In genomic region chr9:137463931-137464290, GRCh38 we compare ENCODE assay signal across 24 cellular contexts. TPM values are rescaled to one million over a fixed set of nuclear protein-coding genes. Genes with fewer than 3 reads are reported as not detected.
A peak's percentile ranks its signal among the peaks of the same experiment; 100 is the strongest.
DNase-seq lines count a peak whose midpoint lies in the region; ATAC-seq and TF ChIP-seq lines count a peak whose summit lies in the region.
"Had no signal": no experiment of that assay in that cellular context is flagged by ENCODE, and none has a peak within 500 bp of the region (broad histone marks: within the 10 kb centered on the region; RNA-seq: fewer than 3 reads in every experiment).

No MANE protein-coding gene starts in this region.

- no peak overlapping the region for H3K27ac ChIP-seq in HEK293 (ENCODE audit: extremely low read depth, low read depth, low read length)
- H3K27ac ChIP-seq: A549, GM23248, KMS-11 had no signal

- no peak overlapping the region for H3K4me3 ChIP-seq in HEK293 (ENCODE audit: low read depth, low read length)
- H3K4me3 ChIP-seq: A549, GM23248 had no signal

- intact Hi-C loops in posterior vena cava (cut with DNase I): no loop called here

- peaks cover 8% of the 10 kb centered on the region for H3K4me1 Mint-ChIP-seq in activated naive CD8-positive, alpha-beta T cell treated with anti-CD3 and anti-CD28 coated beads, Interleukin-2, amount 10 ng/mL, durations not matched to agents 7 days and 5 days
- peaks cover 25% of the 10 kb centered on the region for H3K4me1 Mint-ChIP-seq in activated naive CD8-positive, alpha-beta T cell treated with anti-CD3 and anti-CD28 coated beads, Interleukin-2, amount 50 U/mL, for 24 hours
- peaks cover 6 to 41% (median 23%) of the 10 kb centered on the region in 4 donors for H3K4me1 Mint-ChIP-seq in naive thymus-derived CD8-positive, alpha-beta T cell

- peaks cover 3% of the 10 kb centered on the region for H3K9me3 Mint-ChIP-seq in activated naive CD8-positive, alpha-beta T cell treated with anti-CD3 and anti-CD28 coated beads, Interleukin-2, amount 10 ng/mL, durations not matched to agents 7 days and 5 days
- no peaks in the 10 kb centered on the region for H3K9me3 Mint-ChIP-seq in activated naive CD8-positive, alpha-beta T cell treated with anti-CD3 and anti-CD28 coated beads, Interleukin-2, amount 50 U/mL, for 24 hours
- H3K9me3 Mint-ChIP-seq in naive thymus-derived CD8-positive, alpha-beta T cell: no peaks in the 10 kb centered on the region
- H3K9me3 Mint-ChIP-seq: CD8-positive, alpha-beta T cell; H9; IgD-negative memory B cell had no signal

- peak; percentile 31 for DNase-seq in activated naive CD8-positive, alpha-beta T cell treated with anti-CD3 and anti-CD28 coated beads, Interleukin-2, amount 10 ng/mL, durations not matched to agents 7 days and 5 days
- DNase-seq in activated naive CD8-positive, alpha-beta T cell treated with anti-CD3 and anti-CD28 coated beads, Interleukin-2, amount 50 U/mL, for 24 hours: no peak
- DNase-seq in naive thymus-derived CD8-positive, alpha-beta T cell: peak in 1 of 10 donors; percentile 61
- DNase-seq in posterior vena cava (ENCODE audit: low spot score): peak; percentile 78
- no peak for DNase-seq in stimulated activated naive CD4-positive, alpha-beta T cell treated with Interleukin-2 at 50 U/mL for 16 hours (lab: John Stamatoyannopoulos, UW)
- no peak for DNase-seq in NCI-H2227 (lab: John Stamatoyannopoulos, UW; ENCODE audit: unreplicated experiment)
- DNase-seq: C1 segment of cervical spinal cord, GM23248, H9, MM.1S, NCI-H1694, NCI-H2029 treated with DMSO at 0.1 percent for 48 hours, NCI-H226, NCI-H510A, NCI-H69, RPMI8226, SHP77 treated with DMSO at 0.1 percent for 48 hours had no signal

- peaks cover 6% of the 10 kb centered on the region; the same call in 1 of the 2 replicates for H3K4me1 ChIP-seq in HEK293 (ENCODE audit: control insufficient read depth, insufficient read depth, low read length)

- ATAC-seq in activated naive CD8-positive, alpha-beta T cell treated with anti-CD3 and anti-CD28 coated beads, Interleukin-2, amount 10 ng/mL, durations not matched to agents 7 days and 5 days (ENCODE audit: low read depth): no peak
- ATAC-seq in activated naive CD8-positive, alpha-beta T cell treated with anti-CD3 and anti-CD28 coated beads, Interleukin-2, amount 50 U/mL, for 24 hours: no peak
- no peak for ATAC-seq in naive thymus-derived CD8-positive, alpha-beta T cell
- ATAC-seq in HG02571 (IDR thresholded peaks at IDR 0.05; ENCODE audit: unreplicated experiment): no peak
- ATAC-seq: A549; CD8-positive, alpha-beta T cell had no signal

- TF ChIP-seq CTCF in HEK293 (tag by site-specific recombination; IDR thresholded peaks at IDR 0.05): no peak

- no peaks in the 10 kb centered on the region for H3K36me3 ChIP-seq in HEK293 (ENCODE audit: control insufficient read depth in 2 of 2, insufficient read depth in 1 of 2, low read length in 2 of 2)

- H3K27ac Mint-ChIP-seq in activated naive CD8-positive, alpha-beta T cell treated with anti-CD3 and anti-CD28 coated beads, Interleukin-2, amount 10 ng/mL, durations not matched to agents 7 days and 5 days: no peak overlapping the region
- H3K27ac Mint-ChIP-seq in activated naive CD8-positive, alpha-beta T cell treated with anti-CD3 and anti-CD28 coated beads, Interleukin-2, amount 50 U/mL, for 24 hours: no peak overlapping the region
- H3K27ac Mint-ChIP-seq in naive thymus-derived CD8-positive, alpha-beta T cell: peak overlapping the region in 7 of 10 donors; percentile 7 to 69 (median 41)
- H3K27ac Mint-ChIP-seq: CD8-positive, alpha-beta T cell; H9 had no signal

- CTCF ChIA-PET in HEK293 (lab: Yijun Ruan, JAX): no interaction called here

- H3K4me3 Mint-ChIP-seq in activated naive CD8-positive, alpha-beta T cell treated with anti-CD3 and anti-CD28 coated beads, Interleukin-2, amount 10 ng/mL, durations not matched to agents 7 days and 5 days: no peak overlapping the region
- H3K4me3 Mint-ChIP-seq in activated naive CD8-positive, alpha-beta T cell treated with anti-CD3 and anti-CD28 coated beads, Interleukin-2, amount 50 U/mL, for 24 hours: no peak overlapping the region
- H3K4me3 Mint-ChIP-seq in naive thymus-derived CD8-positive, alpha-beta T cell: peak overlapping the region in 3 of 10 donors; percentile 7 to 24 (median 8)
- H3K4me3 Mint-ChIP-seq: CD8-positive, alpha-beta T cell; H9 had no signal

- peaks cover 4% of the 10 kb centered on the region for H3K36me3 Mint-ChIP-seq in activated naive CD8-positive, alpha-beta T cell treated with anti-CD3 and anti-CD28 coated beads, Interleukin-2, amount 10 ng/mL, durations not matched to agents 7 days and 5 days
- H3K36me3 Mint-ChIP-seq in activated naive CD8-positive, alpha-beta T cell treated with anti-CD3 and anti-CD28 coated beads, Interleukin-2, amount 50 U/mL, for 24 hours (ENCODE audit: low read depth): no peaks in the 10 kb centered on the region
- H3K36me3 Mint-ChIP-seq in naive thymus-derived CD8-positive, alpha-beta T cell: peaks cover 0 to 2% (median 0%) of the 10 kb centered on the region in 3 donors
- H3K36me3 Mint-ChIP-seq: CD8-positive, alpha-beta T cell; IgD-negative memory B cell had no signal

- POLR2A ChIA-PET in activated naive CD8-positive, alpha-beta T cell treated with anti-CD3 and anti-CD28 coated beads, Interleukin-2, amount 10 ng/mL, durations not matched to agents 7 days and 5 days (lab: Charles Lee): interaction anchor here (1.2 kb wide), 1 partner anchor 11 kb away, joined by 3 read pairs; no protein-coding TSS in a partner anchor
- POLR2A ChIA-PET in HEK293 (lab: Yijun Ruan, JAX): no interaction called here
- POLR2A ChIA-PET in naive thymus-derived CD8-positive, alpha-beta T cell (lab: Charles Lee): interaction anchor here (0.5 kb wide), 1 partner anchor 12 kb away, joined by 3 read pairs; no protein-coding TSS in a partner anchor

- H3K27me3 Mint-ChIP-seq in activated naive CD8-positive, alpha-beta T cell treated with anti-CD3 and anti-CD28 coated beads, Interleukin-2, amount 10 ng/mL, durations not matched to agents 7 days and 5 days: peaks cover 9% of the 10 kb centered on the region
- H3K27me3 Mint-ChIP-seq in activated naive CD8-positive, alpha-beta T cell treated with anti-CD3 and anti-CD28 coated beads, Interleukin-2, amount 50 U/mL, for 24 hours: no peaks in the 10 kb centered on the region
- H3K27me3 Mint-ChIP-seq in naive thymus-derived CD8-positive, alpha-beta T cell: peaks cover 0 to 4% (median 0%) of the 10 kb centered on the region in 5 donors
- H3K27me3 Mint-ChIP-seq: IgD-negative memory B cell had no signal

- H3K9me3 ChIP-seq in HEK293 (ENCODE audit: control insufficient read depth, insufficient read depth, low read depth, low read length): no peaks in the 10 kb centered on the region
- H3K9me3 ChIP-seq: A549, Caco-2 had no signal

TF ChIP-seq in HEK293, 187 proteins besides CTCF, POLR2A, EP300 and RAD21:
- 0 out of 2 replicates have a peak, but pooled peaks have one; percentile 15 for TF ChIP-seq KLF9 (tag by site-specific recombination; IDR thresholded peaks at IDR 0.05; ENCODE audit: low read depth)
- peak; percentile 39; the same call in 1 of the 2 replicates for TF ChIP-seq SCRT2 (tag by site-specific recombination; IDR thresholded peaks at IDR 0.05)
- TF ChIP-seq ZNF404 (tag by site-specific recombination; IDR thresholded peaks at IDR 0.05): no peak

RNA-seq across cellular contexts. Expression of gene NSMF, which starts 4.8 kb away (rescaled TPM):
- total RNA-seq in activated naive CD8-positive, alpha-beta T cell treated with anti-CD3 and anti-CD28 coated beads, Interleukin-2, amount 10 ng/mL, durations not matched to agents 7 days and 5 days: 10 to 100 TPM; 54.3 to 58.4 TPM
- total RNA-seq in naive thymus-derived CD8-positive, alpha-beta T cell: 10 to 100 TPM; 19.1 to 19.3 TPM
- 10 to 100 TPM in 1 of 3 donors, 1 to 10 TPM in 2; 7.7 to 14.7 (median 8.2) TPM for polyA plus RNA-seq in naive thymus-derived CD8-positive, alpha-beta T cell
- 10 to 100 TPM; 47.6 to 55.5 TPM for total RNA-seq in posterior vena cava

RNA-seq across cellular contexts. Expression of gene ENTPD8, which starts 22.8 kb away (rescaled TPM):
- total RNA-seq in activated naive CD8-positive, alpha-beta T cell treated with anti-CD3 and anti-CD28 coated beads, Interleukin-2, amount 10 ng/mL, durations not matched to agents 7 days and 5 days: not detected
- total RNA-seq in naive thymus-derived CD8-positive, alpha-beta T cell: not detected
- polyA plus RNA-seq in naive thymus-derived CD8-positive, alpha-beta T cell: not detected
- total RNA-seq in posterior vena cava: not detected
- total RNA-seq: CD8-positive, alpha-beta T cell; GM23248 had no signal
- polyA plus RNA-seq: GM23248, IgD-negative memory B cell had no signal

RNA-seq across cellular contexts. Expression of gene NOXA1, which starts 40.7 kb away (rescaled TPM):
- 1 to 10 TPM; 2.8 to 3.7 TPM for total RNA-seq in activated naive CD8-positive, alpha-beta T cell treated with anti-CD3 and anti-CD28 coated beads, Interleukin-2, amount 10 ng/mL, durations not matched to agents 7 days and 5 days
- 1 to 10 TPM; 4.1 to 4.5 TPM for total RNA-seq in naive thymus-derived CD8-positive, alpha-beta T cell
- 1 to 10 TPM in 2 of 3 donors, under 1 TPM in 1; 0.75 to 1.1 (median 1.1) TPM for polyA plus RNA-seq in naive thymus-derived CD8-positive, alpha-beta T cell
- total RNA-seq in posterior vena cava: 1 to 10 TPM; 2.0 to 2.7 TPM

RNA-seq across cellular contexts. Expression of gene EXD3, which starts 40.9 kb away (rescaled TPM):
- total RNA-seq in activated naive CD8-positive, alpha-beta T cell treated with anti-CD3 and anti-CD28 coated beads, Interleukin-2, amount 10 ng/mL, durations not matched to agents 7 days and 5 days: 10 to 100 TPM; 23.4 to 24.7 TPM
- 10 to 100 TPM; 26.4 to 28.3 TPM for total RNA-seq in naive thymus-derived CD8-positive, alpha-beta T cell
- 1 to 10 TPM; 2.6 to 4.3 (median 3.9) TPM for polyA plus RNA-seq in naive thymus-derived CD8-positive, alpha-beta T cell
- 10 to 100 TPM; 13.9 to 14.6 TPM for total RNA-seq in posterior vena cava

Comparison
In these comparisons a context has a peak if more than half of its experiments do, and no peak if none do; other contexts are left out.
1. DNase-seq: peak in activated naive CD8-positive, alpha-beta T cell treated with anti-CD3 and anti-CD28 coated beads, Interleukin-2, amount 10 ng/mL, durations not matched to agents 7 days and 5 days (single experiment) and posterior vena cava (single experiment); none in activated naive CD8-positive, alpha-beta T cell treated with anti-CD3 and anti-CD28 coated beads, Interleukin-2, amount 50 U/mL, for 24 hours (single experiment), stimulated activated naive CD4-positive, alpha-beta T cell treated with Interleukin-2 at 50 U/mL for 16 hours (single experiment) and NCI-H2227 (single experiment).
2. H3K27ac Mint-ChIP-seq: peak in naive thymus-derived CD8-positive, alpha-beta T cell (7 of 10); none in activated naive CD8-positive, alpha-beta T cell treated with anti-CD3 and anti-CD28 coated beads, Interleukin-2, amount 10 ng/mL, durations not matched to agents 7 days and 5 days (single experiment) and activated naive CD8-positive, alpha-beta T cell treated with anti-CD3 and anti-CD28 coated beads, Interleukin-2, amount 50 U/mL, for 24 hours (single experiment).